14 cellular contexts compared by ENCODE assay signal in genomic region chr14:36818212-36818611, GRCh38.
"Had no signal": no experiment of that assay in that cellular context is flagged by ENCODE, and none has a peak within 500 bp of the region (broad histone marks: within the 10 kb centered on the region; RNA-seq: fewer than 3 reads in every experiment).

No MANE protein-coding gene starts in this region.

- H3K27ac ChIP-seq: coronary artery, esophagus squamous epithelium, foreskin keratinocyte, neutrophil, right atrium auricular region, sigmoid colon had no signal

- H3K9me3 ChIP-seq: esophagus squamous epithelium, mucosa of descending colon, neutrophil, right atrium auricular region, sigmoid colon had no signal

- H3K27me3 ChIP-seq: esophagus squamous epithelium, foreskin keratinocyte, neutrophil, right atrium auricular region, sigmoid colon had no signal

- DNase-seq: effector CD4-positive, alpha-beta T cell; endodermal cell; esophagus squamous epithelium; mucosa of descending colon; naive thymus-derived CD8-positive, alpha-beta T cell; sigmoid colon; stimulated activated CD4-positive, alpha-beta T cell treated with anti-CD3 and anti-CD28 coated beads, Interleukin-2, amount 100 ng/mL, for 48 hours; stimulated activated naive CD4-positive, alpha-beta T cell treated with Interleukin-2 at 50 U/mL for 16 hours had no signal

- H3K4me3 ChIP-seq: coronary artery, esophagus squamous epithelium, mucosa of descending colon, right atrium auricular region, sigmoid colon, smooth muscle cell had no signal

- ATAC-seq: foreskin keratinocyte; mucosa of descending colon; naive thymus-derived CD8-positive, alpha-beta T cell had no signal

- H3K4me1 ChIP-seq: right atrium auricular region, sigmoid colon had no signal

- H3K4me1 Mint-ChIP-seq: naive thymus-derived CD8-positive, alpha-beta T cell had no signal

- H3K9me3 Mint-ChIP-seq: endodermal cell, type B pancreatic cell had no signal

- H3K36me3 ChIP-seq: esophagus squamous epithelium, neutrophil, right atrium auricular region, sigmoid colon had no signal

- H3K36me3 Mint-ChIP-seq: naive thymus-derived CD8-positive, alpha-beta T cell; type B pancreatic cell had no signal

- H3K27ac Mint-ChIP-seq: endodermal cell; naive thymus-derived CD8-positive, alpha-beta T cell; type B pancreatic cell had no signal

- H3K4me3 Mint-ChIP-seq: endodermal cell; naive thymus-derived CD8-positive, alpha-beta T cell; type B pancreatic cell had no signal
